Comparison of ENCODE assay signal across 22 cellular contexts in the genomic region with DNA sequence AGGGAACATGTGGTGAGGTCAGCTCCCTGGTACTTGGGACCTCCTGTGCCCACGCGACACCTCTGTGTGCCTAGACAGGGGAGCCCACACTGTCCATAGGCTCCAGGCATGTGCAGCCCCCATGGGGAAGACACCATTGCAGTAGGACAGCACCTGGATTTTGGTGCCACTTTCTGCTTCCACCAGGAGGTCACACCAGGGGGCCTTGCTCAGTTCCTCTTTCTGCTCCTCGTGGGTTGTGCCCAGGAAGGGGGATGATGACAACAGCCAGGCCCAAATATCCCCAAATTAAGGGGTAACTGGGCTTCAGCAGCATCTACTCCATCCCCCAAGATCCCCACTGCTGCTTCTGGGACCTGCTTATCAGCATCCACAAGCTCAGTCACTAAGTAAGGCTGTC.
A peak's percentile ranks its signal among the peaks of the same experiment; 100 is the strongest.
DNase-seq lines count a peak whose midpoint lies in the region; ATAC-seq, FAIRE-seq and TF ChIP-seq lines count a peak whose summit lies in the region.
"Had no signal": no experiment of that assay in that cellular context is flagged by ENCODE, and none has a peak within 500 bp of the region (broad histone marks: within the 10 kb centered on the region; RNA-seq: fewer than 3 reads in every experiment).

No MANE protein-coding gene starts in this region.

- no peak overlapping the region for H3K9ac ChIP-seq in GM12878 (ENCODE audit: control insufficient read depth, insufficient read depth, low read length)
- H3K9ac ChIP-seq: BLaER1 treated with 17β-estradiol and CSF1 and Interleukin-3, amounts not matched to agents 10 nM and 100 nM had no signal

- POLR2A ChIA-PET in GM12878 (lab: Charles Lee) = no interaction called here

- BruUV-seq in GM12878 (replicated peaks; lab: Mats Ljungman, UMichigan) = no TSS peak

- FAIRE-seq in GM12878 (lab: Jason Lieb, UNC) = no peak
- FAIRE-seq: A549, D721Med, G401.6, GM12892, GM18507 had no signal

- peak; percentile 2 for DNase-seq in NB4 (ENCODE audit: low read depth)
- no peak for DNase-seq in GM12878 (ENCODE audit: low read depth, low spot score)
- no peak for DNase-seq in stomach
- no peak for DNase-seq in left colon
- DNase-seq in upper lobe of right lung = no peak
- DNase-seq in spleen = no peak
- DNase-seq: AML-193; Caco-2; Calu3; CD4-positive, alpha-beta T cell; CD8-positive, alpha-beta T cell; DMS79 treated with DMSO at 0.1 percent for 48 hours; GF-D8 had no signal

- H3K27me3 ChIP-seq in GM12878 (replicated peaks in 1 of 2; ENCODE audit: control insufficient read depth in 2 of 2, insufficient read depth in 2 of 2, low read length in 1 of 2) = no peaks in the 10 kb centered on the region
- H3K27me3 ChIP-seq in muscle layer of duodenum (ENCODE audit: low read depth, low read length) = no peaks in the 10 kb centered on the region
- no peaks in the 10 kb centered on the region for H3K27me3 ChIP-seq in stomach
- no peaks in the 10 kb centered on the region for H3K27me3 ChIP-seq in upper lobe of right lung
- H3K27me3 ChIP-seq in spleen (replicated peaks in 1 of 7) = peaks cover 0 to 8% (median 0%) of the 10 kb centered on the region in 7 donors
- H3K27me3 ChIP-seq: BLaER1 treated with 17β-estradiol and CSF1 and Interleukin-3, amounts not matched to agents 10 nM and 100 nM had no signal

- H3K27ac ChIP-seq in GM12878 (ENCODE audit: control insufficient read depth, insufficient read depth) = no peak overlapping the region
- H3K27ac ChIP-seq in muscle layer of duodenum (ENCODE audit: low read length) = peak overlapping the region; percentile 14
- peak overlapping the region in 3 of 5 donors; percentile 14 to 53 (median 19) for H3K27ac ChIP-seq in stomach
- no peak overlapping the region for H3K27ac ChIP-seq in upper lobe of right lung
- H3K27ac ChIP-seq in spleen = no peak overlapping the region
- H3K27ac ChIP-seq: 22Rv1; A549; BLaER1 treated with 17β-estradiol and CSF1 and Interleukin-3, amounts not matched to agents 10 nM and 100 nM; C4-2B had no signal

- no peak overlapping the region for H3K4me2 ChIP-seq in GM12878 (ENCODE audit: control insufficient read depth, insufficient read depth)
- H3K4me2 ChIP-seq: A549; BLaER1 treated with 17β-estradiol and CSF1 and Interleukin-3, amounts not matched to agents 10 nM and 100 nM had no signal

- RAD21 ChIA-PET in GM12878 (lab: Charles Lee; ENCODE audit: unreplicated experiment) = no interaction called here

- in situ Hi-C loops in GM12878 (cut with MboI) = no loop called here

- no peak for ATAC-seq in GM12878
- no peak for ATAC-seq in left colon
- ATAC-seq in upper lobe of right lung = no peak
- ATAC-seq: A549; CD8-positive, alpha-beta T cell had no signal

- SMC1A ChIA-PET in GM12878 (lab: Charles Lee; ENCODE audit: uncharacterized antibody, unreplicated experiment) = no interaction called here

- no peaks in the 10 kb centered on the region for H3K79me2 ChIP-seq in GM12878 (ENCODE audit: control insufficient read depth, insufficient read depth, low read length)

- CTCF ChIA-PET in GM12878 (lab: Yijun Ruan, JAX) = no interaction called here

- intact Hi-C loops in GM12878 (cut with micrococcal nuclease; ENCODE audit: unreplicated experiment) (no loop called here), stomach (cut with DNase I; ENCODE audit: low total_unique reads) (no loop called here), left colon (cut with DNase I, micrococcal nuclease) (no loop called here), upper lobe of right lung (cut with DNase I) (no loop called here), spleen (cut with DNase I; ENCODE audit: low total_unique reads) (no loop called here)

- no peaks in the 10 kb centered on the region for H3K36me3 ChIP-seq in GM12878 (ENCODE audit: control insufficient read depth in 2 of 2, insufficient read depth in 2 of 2, low read length in 1 of 2)
- H3K36me3 ChIP-seq in muscle layer of duodenum (ENCODE audit: control insufficient read depth in 1 of 2, insufficient read depth in 2 of 2, low read length in 2 of 2) = no peaks in the 10 kb centered on the region
- no peaks in the 10 kb centered on the region for H3K36me3 ChIP-seq in stomach
- no peaks in the 10 kb centered on the region for H3K36me3 ChIP-seq in upper lobe of right lung
- H3K36me3 ChIP-seq in spleen = no peaks in the 10 kb centered on the region
- H3K36me3 ChIP-seq: BLaER1 treated with 17β-estradiol and CSF1 and Interleukin-3, amounts not matched to agents 10 nM and 100 nM had no signal

- H3K4me1 ChIP-seq in GM12878 (ENCODE audit: control insufficient read depth, insufficient read depth, low read length) = no peaks in the 10 kb centered on the region
- H3K4me1 ChIP-seq in muscle layer of duodenum (ENCODE audit: control insufficient read depth in 1 of 2, insufficient read depth in 2 of 2, low read length in 2 of 2) = no peaks in the 10 kb centered on the region
- H3K4me1 ChIP-seq in stomach = no peaks in the 10 kb centered on the region
- H3K4me1 ChIP-seq in upper lobe of right lung = no peaks in the 10 kb centered on the region
- H3K4me1 ChIP-seq in spleen = no peaks in the 10 kb centered on the region
- H3K4me1 ChIP-seq: A549, Caco-2 had no signal

- TF ChIP-seq POLR2A in NB4 (IDR thresholded peaks at IDR 0.05; ENCODE audit: extremely low read depth, insufficient read length) (no peak), GM12878 (IDR thresholded peaks at IDR 0.05; ENCODE audit: low read depth, low read length) (no peak), stomach (IDR thresholded peaks at IDR 0.05) (no peak), spleen (IDR thresholded peaks at IDR 0.05) (no peak)

- H3K9me3 ChIP-seq in GM12878 (replicated peaks; ENCODE audit: control insufficient read depth, insufficient read depth, low read length) = no peaks in the 10 kb centered on the region
- no peaks in the 10 kb centered on the region for H3K9me3 ChIP-seq in muscle layer of duodenum (ENCODE audit: control insufficient read depth in 1 of 2, low read length in 2 of 2)
- no peaks in the 10 kb centered on the region for H3K9me3 ChIP-seq in stomach
- H3K9me3 ChIP-seq in upper lobe of right lung = no peaks in the 10 kb centered on the region
- no peaks in the 10 kb centered on the region for H3K9me3 ChIP-seq in spleen
- H3K9me3 ChIP-seq: A549; BLaER1 treated with 17β-estradiol and CSF1 and Interleukin-3, amounts not matched to agents 10 nM and 100 nM; Caco-2 had no signal

- no peaks in the 10 kb centered on the region for H4K20me1 ChIP-seq in GM12878 (ENCODE audit: control insufficient read depth, insufficient read depth)
- H4K20me1 ChIP-seq: BLaER1 treated with 17β-estradiol and CSF1 and Interleukin-3, amounts not matched to agents 10 nM and 100 nM had no signal

- TF ChIP-seq CTCF in NB4 (IDR thresholded peaks at IDR 0.05; ENCODE audit: low read depth, low read length) (no peak), GM12878 (IDR thresholded peaks at IDR 0.05 in 2 of 3, conservative IDR thresholded peaks at IDR 0.05 in 1 of 3; ENCODE audit: control insufficient read depth in 2 of 3, extremely low read depth in 1 of 3, insufficient read depth in 1 of 3, low read depth in 3 of 3, low read length in 3 of 3) (no peak), stomach (IDR thresholded peaks at IDR 0.05) (no peak), upper lobe of right lung (IDR thresholded peaks at IDR 0.05) (no peak), spleen (IDR thresholded peaks at IDR 0.05 in 8 of 11, conservative IDR thresholded peaks at IDR 0.05 in 3 of 11) (no peak)

- WGBS in GM12878 (ENCODE audit: insufficient coverage, insufficient replicate concordance, low lambda C conversion rate, missing lambda C conversion rate) = 67% methylated on average over 3 of the region's 3 CpGs
- WGBS in stomach, 5 donors = 44 to 83% (median 77%) methylated on average over 1 to 3 of the region's 3 CpGs
- 64 to 82% (median 68%) methylated on average over 3 of the region's 3 CpGs for WGBS in spleen, 5 donors

- H3K4me3 ChIP-seq in NB4 (ENCODE audit: low read depth, low read length) (no peak overlapping the region), GM12878 (no peak overlapping the region), muscle layer of duodenum (ENCODE audit: low read depth in 1 of 2, low read length in 2 of 2) (no peak overlapping the region), stomach (no peak overlapping the region), upper lobe of right lung (no peak overlapping the region), spleen (no peak overlapping the region)
- H3K4me3 ChIP-seq: A549; BLaER1 treated with 17β-estradiol and CSF1 and Interleukin-3, amounts not matched to agents 10 nM and 100 nM had no signal

- no peak overlapping the region for H2AFZ ChIP-seq in GM12878 (ENCODE audit: control insufficient read depth, low read depth, low read length)

- TF ChIP-seq EP300 in GM12878 (IDR thresholded peaks at IDR 0.05; ENCODE audit: borderline replicate concordance in 1 of 2, control insufficient read depth in 1 of 2, low read depth in 2 of 2, low read length in 2 of 2) (no peak), stomach (IDR thresholded peaks at IDR 0.05) (no peak)

- TF ChIP-seq RAD21 in GM12878 (IDR thresholded peaks at IDR 0.05; ENCODE audit: insufficient read depth, low read depth, low read length) = no peak

TF ChIP-seq in GM12878, 131 proteins besides CTCF, POLR2A, EP300 and RAD21:
- TF ChIP-seq HDGF (IDR thresholded peaks at IDR 0.05) = no peak
- TF ChIP-seq SPI1 (IDR thresholded peaks at IDR 0.05; ENCODE audit: borderline replicate concordance, insufficient read depth, low read depth, low read length) = peak; percentile 27; the same call in 1 of the 2 replicates

Comparison
In these comparisons a context has a peak if more than half of its experiments do, and no peak if none do; other contexts are left out.
1. H3K27ac ChIP-seq: peak in muscle layer of duodenum (single experiment) and stomach (3 of 5); none in GM12878 (single experiment), upper lobe of right lung (single experiment) and spleen (0 of 8).